In the genomic region with DNA sequence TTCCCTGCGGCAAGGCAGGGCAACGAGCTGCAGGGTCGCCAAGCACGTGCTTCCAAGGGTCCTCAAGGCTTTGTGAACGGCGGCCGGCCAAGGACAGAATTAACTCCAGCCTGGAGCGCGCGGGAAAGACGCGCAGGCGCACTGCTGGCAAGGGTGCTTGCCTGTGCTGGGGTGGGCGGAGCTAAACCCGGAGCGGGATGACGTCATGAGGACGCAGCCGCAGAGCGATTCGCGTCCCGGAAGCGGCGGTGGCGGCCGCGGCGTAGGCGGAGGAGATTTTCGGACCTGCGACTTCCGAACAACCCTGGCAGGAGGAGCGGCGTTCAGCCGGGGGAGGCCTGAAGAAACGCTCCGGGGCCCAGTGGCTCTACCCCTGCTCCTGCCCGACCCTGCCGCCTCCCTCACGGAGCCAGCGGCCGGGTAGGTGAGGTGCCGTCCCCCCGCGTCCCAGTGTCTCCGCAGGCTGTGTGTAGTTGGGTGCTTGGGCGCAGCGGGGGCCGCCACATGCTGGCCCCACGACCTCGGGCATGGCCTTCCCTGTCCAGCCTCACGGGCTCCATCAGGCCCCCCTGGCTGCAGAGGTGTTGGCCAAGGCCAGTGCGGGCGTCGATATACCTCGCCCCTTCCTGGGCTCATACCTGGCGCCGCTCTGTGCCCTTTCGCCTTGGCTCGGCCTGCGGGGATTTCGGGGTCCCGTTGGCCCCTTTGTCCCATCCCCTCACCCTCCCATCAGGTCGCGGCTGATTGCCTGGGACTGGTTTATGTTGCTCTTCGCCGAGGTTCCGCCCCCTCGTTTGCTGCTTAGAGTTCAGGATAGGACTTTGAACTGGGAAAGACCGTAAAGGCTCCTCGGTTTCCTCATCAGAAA, we compare ENCODE assay signal across 8 cellular contexts. TPM values are rescaled to one million over a fixed set of nuclear protein-coding genes. Genes with fewer than 3 reads are reported as not detected.
DNase-seq lines count a peak whose midpoint lies in the region; ATAC-seq and TF ChIP-seq lines count a peak whose summit lies in the region.

A gene with protein sequence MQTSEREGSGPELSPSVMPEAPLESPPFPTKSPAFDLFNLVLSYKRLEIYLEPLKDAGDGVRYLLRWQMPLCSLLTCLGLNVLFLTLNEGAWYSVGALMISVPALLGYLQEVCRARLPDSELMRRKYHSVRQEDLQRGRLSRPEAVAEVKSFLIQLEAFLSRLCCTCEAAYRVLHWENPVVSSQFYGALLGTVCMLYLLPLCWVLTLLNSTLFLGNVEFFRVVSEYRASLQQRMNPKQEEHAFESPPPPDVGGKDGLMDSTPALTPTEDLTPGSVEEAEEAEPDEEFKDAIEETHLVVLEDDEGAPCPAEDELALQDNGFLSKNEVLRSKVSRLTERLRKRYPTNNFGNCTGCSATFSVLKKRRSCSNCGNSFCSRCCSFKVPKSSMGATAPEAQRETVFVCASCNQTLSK (plus strand): TSS at position 227 of the 868 bp plus-strand sequence. CDS start 1,350 bp downstream, outside the sequence.

- WGBS in psoas muscle, 3 donors: 0 to 1% (median 0%) methylated on average over 60 to 72 of the region's 72 CpGs
- WGBS in urinary bladder: under 1% methylated on average over 72 of the region's 72 CpGs

- TF ChIP-seq CTCF in psoas muscle (IDR thresholded peaks at IDR 0.05): no peak

- no peaks in the 10 kb centered on the region for H3K9me3 ChIP-seq in psoas muscle

- intact Hi-C loops in T-helper 2 cell treated with Interferon-gamma antibody and Interleukin-4, amounts not matched to agents 100 ng/mL and 5 ng/mL, for 36 hours (cut with micrococcal nuclease): loop anchor here (1.0 to 10.0 kb wide), 7 partner anchors 22 to 397 kb away; a partner anchor contains a TSS
- intact Hi-C loops in left ventricle myocardium superior (cut with micrococcal nuclease) (no loop called here), psoas muscle (cut with DNase I) (no loop called here)

- H3K4me1 ChIP-seq in psoas muscle (peaks cover 9% of the 10 kb centered on the region), urinary bladder (ENCODE audit: insufficient read depth) (no peaks in the 10 kb centered on the region)

- H3K27ac ChIP-seq in psoas muscle (peak within 1 kb of the TSS; percentile 98), urinary bladder (ENCODE audit: low read depth) (peak within 1 kb of the TSS; percentile 77)

- DNase-seq in NCI-H1694 (lab: John Stamatoyannopoulos, UW): peak; percentile 84
- DNase-seq in anterior cingulate cortex (lab: John Stamatoyannopoulos, UW): peak; percentile 40 to 96 (median 90)
- DNase-seq in left ventricle myocardium superior: peak; percentile 98
- DNase-seq in psoas muscle: peak; percentile 97 to 99

- no peaks in the 10 kb centered on the region for H3K27me3 ChIP-seq in psoas muscle (ENCODE audit: insufficient read depth in 3 of 3, low read length in 2 of 3)

- H3K36me3 ChIP-seq in psoas muscle (ENCODE audit: insufficient read depth in 1 of 2, low read depth in 1 of 2) (peaks cover 0 to 38% of the 10 kb centered on the region in 2 donors), urinary bladder (ENCODE audit: insufficient read depth) (no peaks in the 10 kb centered on the region)

- peak; percentile 88 for ATAC-seq in GM18502 (IDR thresholded peaks at IDR 0.05; ENCODE audit: poor library complexity, unreplicated experiment)
- ATAC-seq in HG02885 (IDR thresholded peaks at IDR 0.05; ENCODE audit: poor library complexity, unreplicated experiment): peak; percentile 84
- peak; percentile 97 for ATAC-seq in left ventricle myocardium superior
- ATAC-seq in psoas muscle: peak; percentile 97 to 99 (median 98)

- H3K4me3 ChIP-seq in psoas muscle (peak within 1 kb of the TSS; percentile 99), urinary bladder (ENCODE audit: low read depth, low read length) (peak within 1 kb of the TSS; percentile 72)

RNA-seq across cellular contexts. Expression of the gene that starts here (rescaled TPM):
- 33.8 and 33.9 TPM in 2 replicates for total RNA-seq in T-helper 2 cell treated with Interferon-gamma antibody and Interleukin-4, amounts not matched to agents 100 ng/mL and 5 ng/mL, for 36 hours
- total RNA-seq in left ventricle myocardium superior (13.7 TPM), psoas muscle (10 to 100 TPM in 3 of 4 donors, 1 to 10 TPM in 1; 9.8 to 15.1 (median 12.1) TPM), urinary bladder (13.5 TPM)
- polyA plus RNA-seq in psoas muscle (10 to 100 TPM in 2 of 3 donors, 1 to 10 TPM in 1; 8.3 to 20.1 (median 14.9) TPM), urinary bladder (17.0 TPM)

Comparison
In these comparisons a context has a peak if more than half of its experiments do, and no peak if none do; other contexts are left out.
1. Peak in every context shown above with its lines: DNase-seq, ATAC-seq, H3K4me3 ChIP-seq and H3K27ac ChIP-seq.